In genomic region chr20:17969276-17969883, GRCh38 we compare ENCODE assay signal across 8 cellular contexts. TPM values are rescaled to one million over a fixed set of nuclear protein-coding genes. Genes with fewer than 3 reads are reported as not detected.
DNase-seq lines count a peak whose midpoint lies in the region; ATAC-seq and TF ChIP-seq lines count a peak whose summit lies in the region.

No MANE protein-coding gene starts in this region.

- peak in 2 of 56 donors; percentile 4 to 22 for TF ChIP-seq CTCF in dorsolateral prefrontal cortex (IDR thresholded peaks at IDR 0.05 in 54 of 56, conservative IDR thresholded peaks at IDR 0.05 in 2 of 56; ENCODE audit: low read depth in 1 of 56, partially characterized antibody in 56 of 56)
- TF ChIP-seq CTCF in thoracic aorta (IDR thresholded peaks at IDR 0.05) = no peak

- H3K9me3 ChIP-seq in thoracic aorta = no peaks in the 10 kb centered on the region

- intact Hi-C loops in dorsolateral prefrontal cortex (cut with DNase I) = loop anchor here (1.0 to 5.0 kb wide), 6 partner anchors 169 to 498 kb away; partner anchors contain the start of genes ZNF133 (in 2 of the 2), BFSP1 (in 1 of the 2), DZANK1 (in 1 of the 2) and POLR3F (in 1 of the 2)

- no peaks in the 10 kb centered on the region for H3K36me3 Mint-ChIP-seq in memory B cell

- peaks cover 51 to 76% of the 10 kb centered on the region in 2 donors for H3K4me1 ChIP-seq in thoracic aorta (ENCODE audit: control insufficient read depth in 1 of 2, low read depth in 2 of 2)

- H3K27me3 ChIP-seq in dorsolateral prefrontal cortex = no peaks in the 10 kb centered on the region
- H3K27me3 ChIP-seq in thoracic aorta (replicated peaks; ENCODE audit: insufficient read depth) = no peaks in the 10 kb centered on the region

- H3K4me1 Mint-ChIP-seq in memory B cell = peaks cover 39% of the 10 kb centered on the region

- H3K27ac ChIP-seq in dorsolateral prefrontal cortex (peak overlapping the region; percentile 81 to 100 (median 99)), thoracic aorta (peak overlapping the region; percentile 95 to 96)

- H3K36me3 ChIP-seq in thoracic aorta = no peaks in the 10 kb centered on the region

- peak; percentile 4 for ATAC-seq in GM19455 (IDR thresholded peaks at IDR 0.05; ENCODE audit: unreplicated experiment)
- peak; percentile 1 for ATAC-seq in HG03565 (IDR thresholded peaks at IDR 0.05; ENCODE audit: unreplicated experiment)
- ATAC-seq in memory B cell (ENCODE audit: low read depth) = no peak
- no peak for ATAC-seq in thoracic aorta (ENCODE audit: insufficient number of reproducible peaks, low FRiP score, low read depth)

- H3K27me3 Mint-ChIP-seq in memory B cell = no peaks in the 10 kb centered on the region

- DNase-seq in DMS79 treated with DMSO at 0.1 percent for 48 hours (lab: John Stamatoyannopoulos, UW) (peak; percentile 58), T follicular helper cell (ENCODE audit: low read depth) (peak; percentile 7), dorsolateral prefrontal cortex (peak in 2 of 10 donors; percentile 30 to 31), memory B cell (ENCODE audit: low spot score in 2 of 2) (no peak), thoracic aorta (ENCODE audit: low spot score) (no peak), NCI-H1436 treated with DMSO at 0.1 percent for 48 hours (lab: John Stamatoyannopoulos, UW) (no peak)

- H3K4me3 ChIP-seq in dorsolateral prefrontal cortex (peak overlapping the region; percentile 64 to 99 (median 93)), thoracic aorta (peak overlapping the region; percentile 97)

- H3K9me3 Mint-ChIP-seq in memory B cell = no peaks in the 10 kb centered on the region

- peak overlapping the region; percentile 97 for H3K27ac Mint-ChIP-seq in memory B cell

- peak overlapping the region; percentile 97 for H3K4me3 Mint-ChIP-seq in memory B cell

RNA-seq across cellular contexts. Expression of gene MGME1, which starts 0.6 kb away (rescaled TPM):
- 10 to 100 TPM in 5 of 120 experiments, 1 to 10 TPM in 115; 3.2 to 12.5 (median 6.9) TPM for total RNA-seq in dorsolateral prefrontal cortex
- 1 to 10 TPM; 7.4 to 8.8 TPM for total RNA-seq in thoracic aorta

RNA-seq across cellular contexts. Expression of gene SNX5, which starts 0.8 kb away (rescaled TPM):
- total RNA-seq in dorsolateral prefrontal cortex (10 to 100 TPM; 48.0 to 94.6 (median 62.3) TPM), thoracic aorta (100 to 1,000 TPM in 1 of 2 donors, 10 to 100 TPM in 1; 63.0 to 112 TPM)

Comparison
In these comparisons a context has a peak if more than half of its experiments do, and no peak if none do; other contexts are left out.
1. DNase-seq: peak in DMS79 treated with DMSO at 0.1 percent for 48 hours (single experiment) and T follicular helper cell (single experiment); none in memory B cell (0 of 2), thoracic aorta (single experiment) and NCI-H1436 treated with DMSO at 0.1 percent for 48 hours (single experiment).
2. ATAC-seq: peak in GM19455 (single experiment) and HG03565 (single experiment); none in memory B cell (single experiment) and thoracic aorta (single experiment).